Comparison of ENCODE assay signal across 27 cellular contexts in genomic region chr11:119626910-119627305, GRCh38.
DNase-seq lines count a peak whose midpoint lies in the region; FAIRE-seq and TF ChIP-seq lines count a peak whose summit lies in the region.
"Had no signal": no experiment of that assay in that cellular context is flagged by ENCODE, and none has a peak within 500 bp of the region (broad histone marks: within the 10 kb centered on the region; RNA-seq: fewer than 3 reads in every experiment).

No MANE protein-coding gene starts in this region.

- H3K27me3 Mint-ChIP-seq in neural crest cell (ENCODE audit: low read depth), result no peaks in the 10 kb centered on the region
- H3K27me3 Mint-ChIP-seq: activated CD4-positive, alpha-beta memory T cell treated with anti-CD3 and anti-CD28 coated beads, Interleukin-2, amount 10 ng/mL, durations not matched to agents 7 days and 5 days had no signal

- no TSS peak for BruUV-seq in A673 (replicated peaks; lab: Mats Ljungman, UMichigan)

- H3K27ac ChIP-seq in WERI-Rb-1 (peak overlapping the region; percentile 48), A673 (ENCODE audit: low read depth, low read length, poor library complexity, severe bottlenecking) (no peak overlapping the region), coronary artery (no peak overlapping the region), small intestine (ENCODE audit: low read depth in 1 of 2, low read length in 1 of 2) (no peak overlapping the region)
- H3K27ac ChIP-seq: right lobe of liver, transverse colon had no signal

- POLR2A ChIA-PET in A673 (lab: Charles Lee; ENCODE audit: low non-redundant PET), result no interaction called here

- intact Hi-C loops in A673 (cut with micrococcal nuclease; ENCODE audit: unreplicated experiment), result no loop called here

- TF ChIP-seq CTCF in D721Med (IDR thresholded peaks at IDR 0.05; ENCODE audit: insufficient read depth, missing control alignments) (no peak), WERI-Rb-1 (IDR thresholded peaks at IDR 0.05; ENCODE audit: low read depth, low read length) (no peak), neural crest cell (conservative IDR thresholded peaks at IDR 0.05) (no peak), A673 (conservative IDR thresholded peaks at IDR 0.05; ENCODE audit: low read depth, low read length) (no peak), coronary artery (IDR thresholded peaks at IDR 0.05) (no peak)

- no peaks in the 10 kb centered on the region for H3K27me3 ChIP-seq in WERI-Rb-1 (ENCODE audit: insufficient read depth, low read depth, severe bottlenecking)
- H3K27me3 ChIP-seq in A673 (replicated peaks; ENCODE audit: insufficient read depth, low read depth, low read length, poor library complexity), result no peaks in the 10 kb centered on the region
- no peaks in the 10 kb centered on the region for H3K27me3 ChIP-seq in small intestine (ENCODE audit: control insufficient read depth in 2 of 2, insufficient read depth in 2 of 2, low read length in 2 of 2)
- H3K27me3 ChIP-seq: right lobe of liver, transverse colon had no signal

- H3K4me3 ChIP-seq in WERI-Rb-1 (ENCODE audit: low read depth, low read length), result no peak overlapping the region
- no peak overlapping the region for H3K4me3 ChIP-seq in A673 (ENCODE audit: low read depth, low read length, poor library complexity, severe bottlenecking)
- no peak overlapping the region for H3K4me3 ChIP-seq in coronary artery
- H3K4me3 ChIP-seq in small intestine (ENCODE audit: low read depth in 1 of 2, low read length in 2 of 2), result no peak overlapping the region
- H3K4me3 ChIP-seq: right lobe of liver, transverse colon had no signal

- WGBS in small intestine, 3 donors, result 43 to 58% (median 52%) methylated on average over 5 to 8 of the region's 8 CpGs

- H3K9me3 ChIP-seq in WERI-Rb-1 (ENCODE audit: severe bottlenecking) (no peaks in the 10 kb centered on the region), A673 (ENCODE audit: low read depth, low read length, poor library complexity, severe bottlenecking) (no peaks in the 10 kb centered on the region), small intestine (ENCODE audit: control insufficient read depth, low read depth) (no peaks in the 10 kb centered on the region)
- H3K9me3 ChIP-seq: right lobe of liver, transverse colon had no signal

- peak overlapping the region; percentile 87 for H3K27ac Mint-ChIP-seq in neural crest cell (ENCODE audit: unreplicated experiment)
- H3K27ac Mint-ChIP-seq: activated CD4-positive, alpha-beta memory T cell treated with anti-CD3 and anti-CD28 coated beads, Interleukin-2, amount 10 ng/mL, durations not matched to agents 7 days and 5 days; activated naive CD8-positive, alpha-beta T cell treated with anti-CD3 and anti-CD28 coated beads, Interleukin-2, amount 10 ng/mL, durations not matched to agents 7 days and 5 days had no signal

- CTCF ChIA-PET in A673 (lab: Charles Lee), result interaction anchor here (0.6 kb wide), 1 partner anchor 135 kb away, joined by 6 read pairs; no protein-coding TSS in a partner anchor

- no peaks in the 10 kb centered on the region for H3K36me3 Mint-ChIP-seq in neural crest cell (ENCODE audit: low read depth)
- H3K36me3 Mint-ChIP-seq: activated naive CD8-positive, alpha-beta T cell treated with anti-CD3 and anti-CD28 coated beads, Interleukin-2, amount 10 ng/mL, durations not matched to agents 7 days and 5 days; CD14-positive monocyte had no signal

- no peak for FAIRE-seq in D721Med (lab: Jason Lieb, UNC)
- FAIRE-seq in small intestine (lab: Jason Lieb, UNC), result no peak
- FAIRE-seq: astrocyte had no signal

- H3K4me1 Mint-ChIP-seq in neural crest cell, result peaks cover 38% of the 10 kb centered on the region
- H3K4me1 Mint-ChIP-seq: activated CD4-positive, alpha-beta memory T cell treated with anti-CD3 and anti-CD28 coated beads, Interleukin-2, amount 10 ng/mL, durations not matched to agents 7 days and 5 days; activated naive CD8-positive, alpha-beta T cell treated with anti-CD3 and anti-CD28 coated beads, Interleukin-2, amount 10 ng/mL, durations not matched to agents 7 days and 5 days had no signal

- no peaks in the 10 kb centered on the region for H3K36me3 ChIP-seq in WERI-Rb-1
- H3K36me3 ChIP-seq in A673 (ENCODE audit: insufficient read depth, low read length, poor library complexity, severe bottlenecking), result no peaks in the 10 kb centered on the region
- H3K36me3 ChIP-seq in small intestine (ENCODE audit: control insufficient read depth in 2 of 2, insufficient read depth in 2 of 2, low read length in 2 of 2), result no peaks in the 10 kb centered on the region
- H3K36me3 ChIP-seq: right lobe of liver, transverse colon had no signal

- no peaks in the 10 kb centered on the region for H3K9me3 Mint-ChIP-seq in neural crest cell
- H3K9me3 Mint-ChIP-seq: activated CD4-positive, alpha-beta memory T cell treated with anti-CD3 and anti-CD28 coated beads, Interleukin-2, amount 10 ng/mL, durations not matched to agents 7 days and 5 days; activated naive CD8-positive, alpha-beta T cell treated with anti-CD3 and anti-CD28 coated beads, Interleukin-2, amount 10 ng/mL, durations not matched to agents 7 days and 5 days had no signal

- H3K4me1 ChIP-seq in A673 (ENCODE audit: insufficient read depth, low read length, poor library complexity, severe bottlenecking) (peaks cover 6% of the 10 kb centered on the region), small intestine (ENCODE audit: control insufficient read depth in 2 of 2, insufficient read depth in 1 of 2, low read depth in 1 of 2, low read length in 1 of 2) (no peaks in the 10 kb centered on the region)
- H3K4me1 ChIP-seq: right lobe of liver, transverse colon had no signal

- no peak overlapping the region for H3K4me3 Mint-ChIP-seq in neural crest cell
- H3K4me3 Mint-ChIP-seq: activated CD4-positive, alpha-beta memory T cell treated with anti-CD3 and anti-CD28 coated beads, Interleukin-2, amount 10 ng/mL, durations not matched to agents 7 days and 5 days; activated naive CD8-positive, alpha-beta T cell treated with anti-CD3 and anti-CD28 coated beads, Interleukin-2, amount 10 ng/mL, durations not matched to agents 7 days and 5 days; CD14-positive monocyte had no signal

- DNase-seq in D721Med (ENCODE audit: insufficient read length, low spot score) (peak; percentile 91), NCI-H69 (lab: John Stamatoyannopoulos, UW) (peak; percentile 22), WERI-Rb-1 (peak; percentile 90), neural crest cell (ENCODE audit: low read depth, low spot score) (no peak), A673 (ENCODE audit: low spot score) (no peak), coronary artery (ENCODE audit: low spot score) (no peak), small intestine (no peak)
- no peak for DNase-seq in stimulated activated CD4-positive, alpha-beta T cell treated with anti-CD3 and anti-CD28 coated beads, Interleukin-2, amount 100 ng/mL, for 24 hours
- DNase-seq: activated CD4-positive, alpha-beta memory T cell treated with anti-CD3 and anti-CD28 coated beads, Interleukin-2, amount 10 ng/mL, durations not matched to agents 7 days and 5 days; activated CD4-positive, CD25-positive, alpha-beta regulatory T cell; activated effector memory CD4-positive, alpha-beta T cell treated with Interleukin-2 at 50 U/mL for 16 hours; activated naive CD8-positive, alpha-beta T cell treated with anti-CD3 and anti-CD28 coated beads, Interleukin-2, amount 10 ng/mL, durations not matched to agents 7 days and 5 days; activated T-cell treated with anti-CD3 and anti-CD28 coated beads for 4 hours; central memory CD4-positive, alpha-beta T cell; IMR-90; kidney glomerular epithelial cell; mammary epithelial cell; NCI-H1417 treated with DMSO at 0.1 percent for 48 hours; NCI-H2081 treated with DMSO at 0.1 percent for 48 hours; NCI-H510A treated with DMSO at 0.1 percent for 48 hours; PC-3; right lobe of liver; stimulated activated CD8-positive, alpha-beta memory T cell treated with anti-CD3 and anti-CD28 coated beads, Interleukin-4, amount 100 ng/mL, for 48 hours; T1000; transverse colon had no signal

Comparison
In these comparisons a context has a peak if more than half of its experiments do, and no peak if none do; other contexts are left out.
1. DNase-seq: peak in D721Med (single experiment), NCI-H69 (single experiment) and WERI-Rb-1 (single experiment); none in neural crest cell (single experiment), A673 (single experiment), stimulated activated CD4-positive, alpha-beta T cell treated with anti-CD3 and anti-CD28 coated beads, Interleukin-2, amount 100 ng/mL, for 24 hours (0 of 2), coronary artery (single experiment) and small intestine (single experiment).